Comparison of ENCODE assay signal across 8 cellular contexts in the genomic region with DNA sequence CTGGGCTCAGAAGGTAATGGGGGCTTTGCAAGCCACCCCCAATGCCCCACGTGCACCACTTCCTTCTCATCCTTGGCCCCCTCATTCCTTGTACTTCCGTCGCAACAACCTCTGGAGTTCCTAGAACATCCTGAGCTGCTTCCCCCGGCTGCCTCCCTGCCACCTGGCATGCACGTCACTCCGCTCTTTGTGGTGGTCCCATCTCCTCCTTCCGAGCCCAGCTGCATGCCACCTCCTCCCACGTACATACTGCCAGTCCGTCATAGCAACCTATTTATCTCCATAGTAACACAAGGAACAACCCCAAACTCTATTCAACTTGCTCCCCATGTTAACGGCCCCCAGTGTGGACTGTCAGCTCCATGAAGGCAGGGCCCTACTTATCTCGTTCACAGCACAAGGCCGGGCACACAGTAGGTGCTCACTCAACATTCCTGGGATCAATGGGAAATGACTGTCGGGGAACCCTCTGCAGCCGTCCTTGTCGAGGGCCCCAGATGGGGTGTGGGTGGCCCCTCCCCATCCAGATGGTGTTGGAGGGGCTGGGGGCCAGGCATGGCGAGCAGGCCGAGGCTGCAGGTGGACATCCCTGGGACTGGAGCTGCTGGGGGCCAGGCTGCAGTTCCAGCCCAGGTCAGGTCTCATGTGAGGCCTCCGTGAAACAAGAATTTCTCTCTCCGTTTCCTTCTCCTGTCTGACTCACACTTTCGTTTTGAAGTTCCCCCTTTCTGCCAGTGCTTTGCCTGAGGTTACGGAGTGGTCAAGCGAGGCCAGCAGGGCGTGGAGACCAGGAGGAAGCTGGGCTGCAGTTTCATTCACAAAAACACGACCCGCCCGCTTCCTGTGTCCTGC. TPM values are rescaled to one million over a fixed set of nuclear protein-coding genes. Genes with fewer than 3 reads are reported as not detected.
DNase-seq lines count a peak whose midpoint lies in the region; ATAC-seq, FAIRE-seq and TF ChIP-seq lines count a peak whose summit lies in the region.

No MANE protein-coding gene starts in this region.

- peak overlapping the region; percentile 99 for H3K27ac ChIP-seq in HCT116 (ENCODE audit: low read depth, low read length)
- H3K27ac ChIP-seq in MM.1S (ENCODE audit: low read length): peak overlapping the region; percentile 98
- H3K27ac ChIP-seq in foreskin keratinocyte: peak overlapping the region; percentile 62
- peak overlapping the region; percentile 57 to 91 (median 80) for H3K27ac ChIP-seq in pancreas

- TF ChIP-seq CTCF in HCT116 (IDR thresholded peaks at IDR 0.05 in 2 of 3, conservative IDR thresholded peaks at IDR 0.05 in 1 of 3; ENCODE audit: borderline replicate concordance in 1 of 3, insufficient read depth in 1 of 3, low read depth in 2 of 3, low read length in 2 of 3) (no peak), MM.1S (IDR thresholded peaks at IDR 0.05; ENCODE audit: low read length) (no peak), foreskin keratinocyte (conservative IDR thresholded peaks at IDR 0.05) (no peak), pancreas (IDR thresholded peaks at IDR 0.05) (no peak), D721Med (IDR thresholded peaks at IDR 0.05; ENCODE audit: insufficient read depth, missing control alignments) (no peak)

- H3K4me1 ChIP-seq in HCT116 (ENCODE audit: control insufficient read depth in 1 of 2, insufficient read depth in 2 of 2, low read length in 2 of 2): peaks cover 77 to 88% of the 10 kb centered on the region in 2 experiments
- peaks cover 45% of the 10 kb centered on the region for H3K4me1 ChIP-seq in MM.1S (ENCODE audit: low read length)
- peaks cover 42% of the 10 kb centered on the region for H3K4me1 ChIP-seq in foreskin keratinocyte
- H3K4me1 ChIP-seq in pancreas: peaks cover 0 to 16% (median 7%) of the 10 kb centered on the region in 3 donors

- H3K4me3 Mint-ChIP-seq in activated T-cell treated with anti-CD3 and anti-CD28 coated beads, Interleukin-2, amount 50 U/mL, for 72 hours: peak overlapping the region; percentile 51 to 77

- ATAC-seq in HCT116 (peak; percentile 10), foreskin keratinocyte (no peak), pancreas (peak; percentile 29 to 72 (median 64))
- ATAC-seq in activated T-cell treated with anti-CD3 and anti-CD28 coated beads, Interleukin-2, amount 50 U/mL, for 72 hours (replicated peaks in 1 of 2): peak; percentile 33 to 46

- H3F3A ChIP-seq in MM.1S (ENCODE audit: insufficient read depth, low read length): peaks cover 46% of the 10 kb centered on the region

- H3K9me3 Mint-ChIP-seq in activated T-cell treated with anti-CD3 and anti-CD28 coated beads, Interleukin-2, amount 50 U/mL, for 72 hours: no peaks in the 10 kb centered on the region

- no peaks in the 10 kb centered on the region for H3K36me3 Mint-ChIP-seq in activated T-cell treated with anti-CD3 and anti-CD28 coated beads, Interleukin-2, amount 50 U/mL, for 72 hours (ENCODE audit: insufficient read depth in 2 of 2)

- peak overlapping the region; percentile 24 to 97 for H3K4me3 ChIP-seq in HCT116 (replicated peaks in 1 of 2; ENCODE audit: low read depth in 1 of 2, low read length in 2 of 2)
- peak overlapping the region; percentile 88 for H3K4me3 ChIP-seq in MM.1S (ENCODE audit: low read length)
- H3K4me3 ChIP-seq in pancreas: no peak overlapping the region

- peaks cover 47% of the 10 kb centered on the region for H3K4me1 Mint-ChIP-seq in activated T-cell treated with anti-CD3 and anti-CD28 coated beads, Interleukin-2, amount 50 U/mL, for 72 hours (ENCODE audit: low read depth)

- H3K79me2 ChIP-seq in HCT116 (ENCODE audit: insufficient read depth, low read length) (peaks cover 83% of the 10 kb centered on the region), MM.1S (ENCODE audit: low read length) (peaks cover 79% of the 10 kb centered on the region)

- intact Hi-C loops in HCT116 (cut with micrococcal nuclease) (loop anchor here (1.0 to 10.0 kb wide), 5 partner anchors 144 to 377 kb away; partner anchors contain the start of gene LTO1), pancreas (cut with DNase I) (no loop called here)

- RAD21 ChIA-PET in HCT116 (lab: Charles Lee; ENCODE audit: low non-redundant PET in 1 of 2, low total read pairs in 2 of 2, uncharacterized antibody in 2 of 2, unreplicated experiment in 2 of 2): interaction anchor here (0.6 to 0.8 kb wide), 3 partner anchors 175 to 344 kb away, joined by 3 read pairs; no protein-coding TSS in a partner anchor

- H3K9me3 ChIP-seq in HCT116 (ENCODE audit: control insufficient read depth in 1 of 2, insufficient read depth in 1 of 2, low read depth in 1 of 2, low read length in 2 of 2) (no peaks in the 10 kb centered on the region), MM.1S (replicated peaks; ENCODE audit: insufficient read depth, low read length) (no peaks in the 10 kb centered on the region), pancreas (no peaks in the 10 kb centered on the region)

- FAIRE-seq in GM12892 (lab: Jason Lieb, UNC) (peak; percentile 94), pancreas (lab: Jason Lieb, UNC) (no peak), D721Med (lab: Jason Lieb, UNC) (no peak)

- H3K9me2 ChIP-seq in HCT116 (ENCODE audit: insufficient read depth) (no peaks in the 10 kb centered on the region), MM.1S (replicated peaks; ENCODE audit: insufficient read depth, low read length) (no peaks in the 10 kb centered on the region)

- no peak for TF ChIP-seq RAD21 in HCT116 (IDR thresholded peaks at IDR 0.05; ENCODE audit: low read depth)

- POLR2A ChIA-PET in HCT116 (lab: Charles Lee): interaction anchor here (0.9 to 3.1 kb wide), 7 partner anchors 30 to 346 kb away, joined by 4 to 15 read pairs (median 5); no protein-coding TSS in a partner anchor

- TSS peak; percentile 34 for BruUV-seq in HCT116 (replicated peaks; lab: Mats Ljungman, UMichigan)

- no peak for TF ChIP-seq POLR2A in GM12892 (IDR thresholded peaks at IDR 0.05; ENCODE audit: low read depth, low read length)
- no peak for TF ChIP-seq POLR2A in HCT116 (IDR thresholded peaks at IDR 0.05; ENCODE audit: borderline replicate concordance, extremely low read depth, insufficient read depth, insufficient read length)

- H3K27ac Mint-ChIP-seq in activated T-cell treated with anti-CD3 and anti-CD28 coated beads, Interleukin-2, amount 50 U/mL, for 72 hours: no peak overlapping the region

- H4K20me1 ChIP-seq in HCT116 (ENCODE audit: insufficient read depth): no peaks in the 10 kb centered on the region
- H4K20me1 ChIP-seq in MM.1S (ENCODE audit: insufficient read depth, low read length): no peaks in the 10 kb centered on the region

- H3K27me3 ChIP-seq in HCT116 (ENCODE audit: insufficient read depth, low read length) (no peaks in the 10 kb centered on the region), MM.1S (replicated peaks; ENCODE audit: insufficient read depth, low read length) (no peaks in the 10 kb centered on the region), foreskin keratinocyte (no peaks in the 10 kb centered on the region), pancreas (no peaks in the 10 kb centered on the region)

- H2AFZ ChIP-seq in HCT116 (ENCODE audit: low read depth, low read length, poor library complexity, severe bottlenecking) (no peak overlapping the region), MM.1S (ENCODE audit: low read length) (no peak overlapping the region)

- H3K9ac ChIP-seq in HCT116 (ENCODE audit: low read length) (peak overlapping the region; percentile 98), MM.1S (ENCODE audit: low read length) (peak overlapping the region; percentile 89)

- H3K4me2 ChIP-seq in HCT116 (ENCODE audit: low read length) (peak overlapping the region; percentile 95), MM.1S (ENCODE audit: low read depth, low read length) (peak overlapping the region; percentile 92)

- CTCF ChIA-PET in HCT116 (lab: Charles Lee): interaction anchor here (1.0 to 2.1 kb wide), 4 partner anchors 167 to 386 kb away, joined by 3 to 10 read pairs (median 4); no protein-coding TSS in a partner anchor

- H3K36me3 ChIP-seq in HCT116 (ENCODE audit: control insufficient read depth in 1 of 2, insufficient read depth in 2 of 2, low read length in 2 of 2) (peaks cover 0 to 10% of the 10 kb centered on the region in 2 experiments; a peak in 1 of 4 replicates), MM.1S (replicated peaks; ENCODE audit: insufficient read depth, low read length) (no peaks in the 10 kb centered on the region), pancreas (no peaks in the 10 kb centered on the region)

- DNase-seq in GM12892 (ENCODE audit: insufficient read length) (peak; percentile 80), HCT116 (ENCODE audit: low read depth, low spot score) (peak; percentile 78), MM.1S (peak; percentile 85), foreskin keratinocyte (peak in 1 of 2 donors; percentile 66), pancreas (peak in 5 of 6 donors; percentile 37 to 69 (median 52)), NCI-H1105 treated with DMSO at 0.1 percent for 48 hours (lab: John Stamatoyannopoulos, UW) (no peak), D721Med (ENCODE audit: insufficient read length, low spot score) (no peak)
- peak; percentile 40 to 41 for DNase-seq in activated T-cell treated with anti-CD3 and anti-CD28 coated beads, Interleukin-2, amount 50 U/mL, for 72 hours

- H3K27me3 Mint-ChIP-seq in activated T-cell treated with anti-CD3 and anti-CD28 coated beads, Interleukin-2, amount 50 U/mL, for 72 hours (ENCODE audit: low read depth): peaks cover 16% of the 10 kb centered on the region

- 64% methylated on average over 26 of the region's 26 CpGs for WGBS in pancreas, 2 donors

TF ChIP-seq in HCT116, 20 proteins besides CTCF, POLR2A, EP300 and RAD21 (continues in another document):
- TF ChIP-seq ZFX (IDR thresholded peaks at IDR 0.05): peak; percentile 49; the same call in 1 of the 2 replicates
- no peak for TF ChIP-seq SP1 (IDR thresholded peaks at IDR 0.05; ENCODE audit: low read depth)
- no peak for TF ChIP-seq EZH2phosphoT487 (IDR thresholded peaks at IDR 0.05; ENCODE audit: borderline replicate concordance)
- no peak for TF ChIP-seq ELF1 (IDR thresholded peaks at IDR 0.05; ENCODE audit: borderline replicate concordance, low read depth)

RNA-seq across cellular contexts. Expression of gene MYEOV, which starts 4.2 kb away (rescaled TPM):
- 0.34 TPM for polyA plus RNA-seq in GM12892 (2012; ENCODE audit: missing spikeins)
- total RNA-seq in HCT116 (2021; ENCODE audit: unreplicated experiment) (135 TPM), foreskin keratinocyte (3.0 and 5.4 TPM in 2 replicates), pancreas (1 to 10 TPM in 4 of 6 donors, under 1 TPM in 1, not detected in 1; 0.37 to 3.8 (median 3.0) TPM)
- 123 and 126 TPM in 2 replicates for polyA plus RNA-seq in HCT116 (2012)
- under 1 TPM; 0.42 to 0.67 TPM for total RNA-seq in activated T-cell treated with anti-CD3 and anti-CD28 coated beads, Interleukin-2, amount 50 U/mL, for 72 hours
- polyA plus RNA-seq in foreskin keratinocyte (2.1 and 4.4 TPM in 2 replicates), pancreas (1 to 10 TPM; 3.2 to 3.7 TPM)

Comparison
In these comparisons a context has a peak if more than half of its experiments do, and no peak if none do; other contexts are left out.
1. DNase-seq: peak in GM12892 (single experiment), HCT116 (single experiment), MM.1S (single experiment), activated T-cell treated with anti-CD3 and anti-CD28 coated beads, Interleukin-2, amount 50 U/mL, for 72 hours (2 of 2) and pancreas (5 of 6); none in NCI-H1105 treated with DMSO at 0.1 percent for 48 hours (single experiment) and D721Med (single experiment).
2. H3K4me3 ChIP-seq: peak in HCT116 (2 of 2) and MM.1S (single experiment); none in pancreas (0 of 4).
3. RNA of gene MYEOV, which starts 4.2 kb away (total RNA-seq): 135 TPM in HCT116 (single experiment); 0.37 to 3.8 TPM in pancreas, 3.0 to 5.4 TPM in foreskin keratinocyte and 0.42 to 0.67 TPM in activated T-cell treated with anti-CD3 and anti-CD28 coated beads, Interleukin-2, amount 50 U/mL, for 72 hours; every median in the first group is over 10 times any median in the second.
4. Peak in every context shown above with its lines, with median percentiles within 50 percentile points of each other: H3K27ac ChIP-seq.